In the genomic region with DNA sequence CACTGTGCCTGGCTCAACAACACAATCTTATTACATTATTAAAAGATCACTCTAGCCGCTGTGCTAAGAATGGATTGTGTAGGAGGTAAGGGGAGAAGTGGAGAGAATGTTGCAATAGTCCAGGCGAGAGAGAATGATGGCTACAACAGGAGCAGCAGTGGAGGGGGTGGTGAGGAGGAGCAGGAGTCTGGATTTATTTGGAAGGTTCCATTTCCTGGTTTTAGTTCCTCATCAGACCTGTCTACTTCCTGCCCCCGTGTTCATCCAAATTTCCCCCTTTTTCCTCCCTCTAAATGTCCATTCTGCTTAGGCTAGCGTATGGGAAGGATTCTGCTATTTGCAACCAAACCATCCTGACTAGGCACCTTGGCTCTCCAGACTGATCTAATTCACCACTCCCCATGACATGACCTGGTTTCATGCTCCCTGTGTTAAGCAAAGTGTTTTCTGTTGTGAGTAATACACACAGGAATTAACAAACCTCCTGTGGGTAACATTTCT, we compare ENCODE assay signal across 9 cellular contexts. TPM values are rescaled to one million over a fixed set of nuclear protein-coding genes. Genes with fewer than 3 reads are reported as not detected.
DNase-seq lines count a peak whose midpoint lies in the region; ATAC-seq and TF ChIP-seq lines count a peak whose summit lies in the region.
"Had no signal": no experiment of that assay in that cellular context is flagged by ENCODE, and none has a peak within 500 bp of the region (broad histone marks: within the 10 kb centered on the region; RNA-seq: fewer than 3 reads in every experiment).

No MANE protein-coding gene starts in this region.

- H3K79me2 ChIP-seq in Loucy (ENCODE audit: insufficient read depth, low read length), result no peaks in the 10 kb centered on the region

- H3K9me2 ChIP-seq in Loucy (replicated peaks; ENCODE audit: low read depth, low read length), result no peaks in the 10 kb centered on the region

- TF ChIP-seq POLR2A in right lobe of liver (IDR thresholded peaks at IDR 0.05), result no peak

- H3K9me3 Mint-ChIP-seq in activated T-helper 17 cell treated with anti-CD3 and anti-CD28 coated beads, Interleukin-2, amount 50 U/mL, for 72 hours, result no peaks in the 10 kb centered on the region

- peak overlapping the region; percentile 38; the same call in 1 of the 2 replicates for H2AFZ ChIP-seq in Loucy (ENCODE audit: low read length)

- H3K27me3 Mint-ChIP-seq in activated T-helper 17 cell treated with anti-CD3 and anti-CD28 coated beads, Interleukin-2, amount 50 U/mL, for 72 hours, result peaks cover 18% of the 10 kb centered on the region

- no peaks in the 10 kb centered on the region for H3K4me1 Mint-ChIP-seq in activated T-helper 17 cell treated with anti-CD3 and anti-CD28 coated beads, Interleukin-2, amount 50 U/mL, for 72 hours

- TF ChIP-seq CTCF in Loucy (conservative IDR thresholded peaks at IDR 0.05; ENCODE audit: low read length) (no peak), astrocyte of the cerebellum (IDR thresholded peaks at IDR 0.05; ENCODE audit: low read depth, low read length, missing control alignments) (no peak), right lobe of liver (IDR thresholded peaks at IDR 0.05) (no peak)

- ATAC-seq in right lobe of liver (peak; percentile 27 to 48 (median 38)), HG03469 (IDR thresholded peaks at IDR 0.05; ENCODE audit: unreplicated experiment) (no peak)
- no peak for ATAC-seq in activated T-helper 17 cell treated with anti-CD3 and anti-CD28 coated beads, Interleukin-2, amount 50 U/mL, for 72 hours (replicated peaks)

- H3K4me3 Mint-ChIP-seq in activated T-helper 17 cell treated with anti-CD3 and anti-CD28 coated beads, Interleukin-2, amount 50 U/mL, for 72 hours, result no peak overlapping the region

- in situ Hi-C loops in astrocyte of the cerebellum (cut with HindIII; ENCODE audit: low sequenced_read_pairs), result no loop called here

- no peaks in the 10 kb centered on the region for H3K4me1 ChIP-seq in Loucy (ENCODE audit: insufficient read depth, low read length, poor library complexity, severe bottlenecking)
- H3K4me1 ChIP-seq in right lobe of liver, result no peaks in the 10 kb centered on the region
- H3K4me1 ChIP-seq: prostate gland had no signal

- WGBS in right lobe of liver (ENCODE audit: insufficient coverage, low coverage, low lambda C conversion rate, missing lambda C conversion rate), result 39% methylated on average over 4 of the region's 4 CpGs

- no peak overlapping the region for H3K27ac Mint-ChIP-seq in activated T-helper 17 cell treated with anti-CD3 and anti-CD28 coated beads, Interleukin-2, amount 50 U/mL, for 72 hours

- H3K27ac ChIP-seq in right lobe of liver, result no peak overlapping the region
- H3K27ac ChIP-seq: prostate gland had no signal

- H3F3A ChIP-seq in Loucy (ENCODE audit: low read depth), result no peaks in the 10 kb centered on the region

- intact Hi-C loops in right lobe of liver (cut with DNase I), result no loop called here

- H3K4me3 ChIP-seq in Loucy (ENCODE audit: low read length, poor library complexity, severe bottlenecking) (no peak overlapping the region), astrocyte of the cerebellum (ENCODE audit: low read depth, low read length) (no peak overlapping the region), right lobe of liver (no peak overlapping the region)
- H3K4me3 ChIP-seq: prostate gland had no signal

- no peaks in the 10 kb centered on the region for H4K20me1 ChIP-seq in Loucy (ENCODE audit: insufficient read depth, low read length, poor library complexity, severe bottlenecking)

- no peaks in the 10 kb centered on the region for H3K36me3 ChIP-seq in Loucy (ENCODE audit: insufficient read depth, low read length)
- H3K36me3 ChIP-seq in right lobe of liver, result no peaks in the 10 kb centered on the region
- H3K36me3 ChIP-seq: prostate gland had no signal

- no peak overlapping the region for H3K9ac ChIP-seq in Loucy (ENCODE audit: low read depth, low read length, poor library complexity, severe bottlenecking)

- no peaks in the 10 kb centered on the region for H3K27me3 ChIP-seq in Loucy (ENCODE audit: insufficient read depth, low read length, poor library complexity, severe bottlenecking)
- H3K27me3 ChIP-seq in right lobe of liver, result no peaks in the 10 kb centered on the region

- H3K36me3 Mint-ChIP-seq in activated T-helper 17 cell treated with anti-CD3 and anti-CD28 coated beads, Interleukin-2, amount 50 U/mL, for 72 hours (ENCODE audit: low read depth), result no peaks in the 10 kb centered on the region

- peak; percentile 65 for DNase-seq in Ammon's horn (ENCODE audit: low spot score)
- DNase-seq in astrocyte of the cerebellum (ENCODE audit: low read depth), result peak; percentile 39
- no peak for DNase-seq in right lobe of liver
- DNase-seq in SHP77 treated with DMSO at 0.1 percent for 48 hours (lab: John Stamatoyannopoulos, UW), result no peak
- no peak for DNase-seq in activated gamma-delta T cell treated with Interleukin-2 at 50 U/mL for 16 hours

- H3K4me2 ChIP-seq in Loucy (ENCODE audit: low read depth, low read length, poor library complexity, severe bottlenecking), result no peak overlapping the region

- H3K9me3 ChIP-seq in Loucy (ENCODE audit: insufficient read depth, low read depth, low read length), result no peaks in the 10 kb centered on the region
- H3K9me3 ChIP-seq in right lobe of liver, result no peaks in the 10 kb centered on the region
- H3K9me3 ChIP-seq: prostate gland had no signal

RNA-seq across cellular contexts. Expression of a gene that starts 35.1 kb away (rescaled TPM):
- 10 to 100 TPM in 1 of 6 experiments, 1 to 10 TPM in 5; 6.6 to 10.2 (median 7.3) TPM for total RNA-seq in right lobe of liver
- 10 to 100 TPM; 33.7 to 40.8 TPM for total RNA-seq in activated T-helper 17 cell treated with anti-CD3 and anti-CD28 coated beads, Interleukin-2, amount 50 U/mL, for 72 hours

RNA-seq across cellular contexts. Expression of a gene that starts 53.0 kb away (rescaled TPM):
- 1 to 10 TPM in 5 of 6 experiments, under 1 TPM in 1; 0.90 to 5.2 (median 1.9) TPM for total RNA-seq in right lobe of liver
- total RNA-seq in activated T-helper 17 cell treated with anti-CD3 and anti-CD28 coated beads, Interleukin-2, amount 50 U/mL, for 72 hours, result under 1 TPM; 0.29 to 0.32 TPM

Comparison
In these comparisons a context has a peak if more than half of its experiments do, and no peak if none do; other contexts are left out.
1. DNase-seq: peak in Ammon's horn (single experiment) and astrocyte of the cerebellum (single experiment); none in right lobe of liver (0 of 3), SHP77 treated with DMSO at 0.1 percent for 48 hours (single experiment) and activated gamma-delta T cell treated with Interleukin-2 at 50 U/mL for 16 hours (single experiment).
2. ATAC-seq: peak in right lobe of liver (4 of 4); none in activated T-helper 17 cell treated with anti-CD3 and anti-CD28 coated beads, Interleukin-2, amount 50 U/mL, for 72 hours (single experiment) and HG03469 (single experiment).